ENCODE assay signal across 14 cellular contexts in genomic region chr7:30922596-30922995, GRCh38. TPM values are rescaled to one million over a fixed set of nuclear protein-coding genes. Genes with fewer than 3 reads are reported as not detected.
DNase-seq lines count a peak whose midpoint lies in the region; ATAC-seq and TF ChIP-seq lines count a peak whose summit lies in the region.
"Had no signal": no experiment of that assay in that cellular context is flagged by ENCODE, and none has a peak within 500 bp of the region (broad histone marks: within the 10 kb centered on the region; RNA-seq: fewer than 3 reads in every experiment).

No MANE protein-coding gene starts in this region.

- intact Hi-C loops in body of pancreas (cut with DNase I) = no loop called here
- intact Hi-C loops in right cardiac atrium (cut with DNase I) = loop anchor here in 1 of 4 donors (5.0 kb wide), 1 partner anchor 40 kb away; the partner anchor contains the start of gene GHRHR
- intact Hi-C loops in psoas muscle (cut with DNase I) = no loop called here

- no peak overlapping the region for H4K12ac ChIP-seq in trophoblast cell (ENCODE audit: low read depth, low read length)

- no peak for ATAC-seq in body of pancreas
- ATAC-seq in right cardiac atrium = no peak
- no peak for ATAC-seq in psoas muscle
- ATAC-seq: naive thymus-derived CD8-positive, alpha-beta T cell had no signal

- H3K36me3 ChIP-seq in body of pancreas (replicated peaks in 1 of 2; ENCODE audit: insufficient read depth in 1 of 2, low read depth in 2 of 2) (peaks cover 19 to 24% of the 10 kb centered on the region in 2 donors), trophoblast cell (ENCODE audit: control insufficient read depth in 1 of 2, insufficient read depth in 2 of 2, low read length in 2 of 2) (no peaks in the 10 kb centered on the region), psoas muscle (ENCODE audit: insufficient read depth in 1 of 2, low read depth in 1 of 2) (peaks cover 0 to 6% of the 10 kb centered on the region in 2 donors)
- H3K36me3 ChIP-seq: breast epithelium, SJSA1 had no signal

- H3K27ac ChIP-seq in body of pancreas (peak overlapping the region in 3 of 4 donors; percentile 43 to 60 (median 57)), right cardiac atrium (ENCODE audit: low read length) (peak overlapping the region; percentile 25), trophoblast cell (ENCODE audit: low read depth, low read length) (no peak overlapping the region), psoas muscle (no peak overlapping the region)
- H3K27ac ChIP-seq: SJSA1 had no signal

- no peaks in the 10 kb centered on the region for H3K79me2 ChIP-seq in trophoblast cell (ENCODE audit: control insufficient read depth, insufficient read depth, low read length, poor library complexity)

- 93% methylated on average over 9 of the region's 9 CpGs for WGBS in body of pancreas, 2 donors
- 88% methylated on average over 9 of the region's 9 CpGs for WGBS in right cardiac atrium
- WGBS in trophoblast cell (ENCODE audit: extremely low coverage, insufficient coverage, insufficient read length) = no CpG with 5 or more reads among the region's 9 CpGs
- 88 to 90% (median 89%) methylated on average over 9 of the region's 9 CpGs for WGBS in psoas muscle, 3 donors

- no peak overlapping the region for H3K14ac ChIP-seq in trophoblast cell (ENCODE audit: low read length)

- peaks cover 33% of the 10 kb centered on the region for H3K4me1 ChIP-seq in body of pancreas
- peaks cover 33% of the 10 kb centered on the region for H3K4me1 ChIP-seq in right cardiac atrium (ENCODE audit: control insufficient read depth, insufficient read depth, low read length)
- peaks cover 9 to 11% of the 10 kb centered on the region in 2 experiments for H3K4me1 ChIP-seq in trophoblast cell (ENCODE audit: control insufficient read depth in 1 of 2, insufficient read depth in 2 of 2, low read length in 2 of 2)
- peaks cover 28% of the 10 kb centered on the region for H3K4me1 ChIP-seq in psoas muscle
- H3K4me1 ChIP-seq: breast epithelium had no signal

- H4K91ac ChIP-seq in trophoblast cell (ENCODE audit: low read depth, low read length) = peak overlapping the region; percentile 34

- H3K18ac ChIP-seq in trophoblast cell (ENCODE audit: low read length) = no peak overlapping the region

- TF ChIP-seq CTCF in body of pancreas (IDR thresholded peaks at IDR 0.05) (no peak), psoas muscle (IDR thresholded peaks at IDR 0.05) (no peak)

- H3K4me3 ChIP-seq in body of pancreas (no peak overlapping the region), right cardiac atrium (ENCODE audit: low read length) (no peak overlapping the region), trophoblast cell (ENCODE audit: low read depth, low read length) (no peak overlapping the region), psoas muscle (no peak overlapping the region)
- H3K4me3 ChIP-seq: breast epithelium, SJSA1 had no signal

- no peaks in the 10 kb centered on the region for H3K9me3 ChIP-seq in body of pancreas
- no peaks in the 10 kb centered on the region for H3K9me3 ChIP-seq in right cardiac atrium (ENCODE audit: control insufficient read depth, low read length)
- peaks cover 6% of the 10 kb centered on the region for H3K9me3 ChIP-seq in trophoblast cell (ENCODE audit: insufficient read depth, low read depth, low read length)
- no peaks in the 10 kb centered on the region for H3K9me3 ChIP-seq in psoas muscle
- H3K9me3 ChIP-seq: SJSA1 had no signal

- peaks cover 2% of the 10 kb centered on the region for H3K79me1 ChIP-seq in trophoblast cell (ENCODE audit: low read length)

- no peak overlapping the region for H2BK120ac ChIP-seq in trophoblast cell (ENCODE audit: insufficient read depth, low read length, poor library complexity)

- TF ChIP-seq POLR2A in body of pancreas (IDR thresholded peaks at IDR 0.05) (no peak), erythroblast (IDR thresholded peaks at IDR 0.05; ENCODE audit: low read length) (no peak)

- peak; percentile 1 for DNase-seq in ELF-1 (ENCODE audit: low read depth, low spot score)
- peak in 3 of 4 donors; percentile 1 to 11 (median 7) for DNase-seq in body of pancreas
- peak; percentile 14 to 45 (median 27) for DNase-seq in right cardiac atrium
- no peak for DNase-seq in trophoblast cell
- no peak for DNase-seq in erythroblast (lab: John Stamatoyannopoulos, UW)
- no peak for DNase-seq in psoas muscle
- DNase-seq in AG08396 (ENCODE audit: low spot score) = no peak
- DNase-seq in NK-92 (lab: John Stamatoyannopoulos, UW; ENCODE audit: unreplicated experiment) = no peak
- DNase-seq: NCI-H2227 treated with DMSO at 0.1 percent for 48 hours; stimulated activated naive CD4-positive, alpha-beta T cell treated with Interleukin-2 at 50 U/mL for 16 hours had no signal

- H2AK5ac ChIP-seq in trophoblast cell (ENCODE audit: low read length) = no peak overlapping the region

- H3K9ac ChIP-seq in trophoblast cell (ENCODE audit: low read length) = no peak overlapping the region

- H3K27me3 ChIP-seq in body of pancreas (no peaks in the 10 kb centered on the region), right cardiac atrium (ENCODE audit: control insufficient read depth, insufficient read depth) (no peaks in the 10 kb centered on the region), trophoblast cell (ENCODE audit: insufficient read depth, low read length) (no peaks in the 10 kb centered on the region), psoas muscle (ENCODE audit: insufficient read depth in 3 of 3, low read length in 2 of 3) (no peaks in the 10 kb centered on the region)
- H3K27me3 ChIP-seq: breast epithelium, SJSA1 had no signal

- H3K4ac ChIP-seq in trophoblast cell (ENCODE audit: low read depth, low read length) = no peak overlapping the region

- H4K8ac ChIP-seq in trophoblast cell (ENCODE audit: low read depth, low read length) = peak overlapping the region; percentile 10

- H2BK5ac ChIP-seq in trophoblast cell (ENCODE audit: low read depth, low read length, poor library complexity) = no peak overlapping the region

- no peak overlapping the region for H2AFZ ChIP-seq in trophoblast cell (ENCODE audit: insufficient read depth, low read length, poor library complexity)

- no peak overlapping the region for H3K23ac ChIP-seq in trophoblast cell (ENCODE audit: low read length)

- peak overlapping the region; percentile 34 for H2BK12ac ChIP-seq in trophoblast cell (ENCODE audit: low read length)

- H3K4me2 ChIP-seq in trophoblast cell (ENCODE audit: low read length) = no peak overlapping the region

RNA-seq across cellular contexts. Expression of gene AQP1, which starts 10.9 kb away (rescaled TPM):
- total RNA-seq in body of pancreas (100 to 1,000 TPM; 197 to 204 TPM), right cardiac atrium (100 to 1,000 TPM; 187 to 254 (median 222) TPM), psoas muscle (100 to 1,000 TPM in 2 of 4 donors, 10 to 100 TPM in 2; 76.1 to 229 (median 110) TPM)
- polyA plus RNA-seq in right cardiac atrium (216 TPM), psoas muscle (100 to 1,000 TPM in 1 of 3 donors, 10 to 100 TPM in 2; 75.0 to 130 (median 97.8) TPM)
- 31.8 and 35.6 TPM in 2 replicates for polyA plus RNA-seq in trophoblast cell (2013)
- polyA plus RNA-seq: naive thymus-derived CD8-positive, alpha-beta T cell had no signal

RNA-seq across cellular contexts. Expression of gene GHRHR, which starts 41.2 kb away (rescaled TPM):
- total RNA-seq in body of pancreas = not detected
- total RNA-seq in right cardiac atrium = not detected
- polyA plus RNA-seq in right cardiac atrium = not detected
- polyA plus RNA-seq in trophoblast cell (2013) = 0.31 and 0.79 TPM in 2 replicates
- not detected for total RNA-seq in psoas muscle
- polyA plus RNA-seq in psoas muscle = under 1 TPM in 2 of 3 donors, not detected in 1; 0.03 to 0.16 TPM
- total RNA-seq: breast epithelium; HT-29; naive thymus-derived CD8-positive, alpha-beta T cell; SJSA1 had no signal
- polyA plus RNA-seq: naive thymus-derived CD8-positive, alpha-beta T cell had no signal

Comparison
In these comparisons a context has a peak if more than half of its experiments do, and no peak if none do; other contexts are left out.
1. DNase-seq: peak in ELF-1 (single experiment), body of pancreas (3 of 4) and right cardiac atrium (3 of 3); none in trophoblast cell (0 of 2), erythroblast (0 of 2), psoas muscle (0 of 2), AG08396 (single experiment) and NK-92 (single experiment).
2. H3K27ac ChIP-seq: peak in body of pancreas (3 of 4) and right cardiac atrium (single experiment); none in trophoblast cell (single experiment) and psoas muscle (single experiment).